Comparison of ENCODE assay signal across 1 cellular context in genomic region chr4:109879081-109879480, GRCh38.
TF ChIP-seq lines count a peak whose summit lies in the region.

No MANE protein-coding gene starts in this region.

TF ChIP-seq in HepG2, 621 proteins besides CTCF, POLR2A, EP300 and RAD21:
- TF ChIP-seq ZNF430 (CRISPR knock-in tag; IDR thresholded peaks at IDR 0.05) (no peak), TBP (CRISPR knock-in tag; IDR thresholded peaks at IDR 0.05) (no peak), TAF15 (IDR thresholded peaks at IDR 0.05; ENCODE audit: low read depth, low read length, poor library complexity, severe bottlenecking) (no peak), NAIF1 (CRISPR knock-in tag; IDR thresholded peaks at IDR 0.05; ENCODE audit: borderline replicate concordance) (no peak), ZNF570 (CRISPR knock-in tag; IDR thresholded peaks at IDR 0.05; ENCODE audit: borderline replicate concordance) (no peak), NFATC3 (CRISPR knock-in tag; IDR thresholded peaks at IDR 0.05) (no peak), ZNF280D (CRISPR knock-in tag; IDR thresholded peaks at IDR 0.05) (no peak), ZEB1 (IDR thresholded peaks at IDR 0.05; ENCODE audit: insufficient replicate concordance, low read depth) (no peak)
